1 cellular context compared by ENCODE assay signal in the genomic region with DNA sequence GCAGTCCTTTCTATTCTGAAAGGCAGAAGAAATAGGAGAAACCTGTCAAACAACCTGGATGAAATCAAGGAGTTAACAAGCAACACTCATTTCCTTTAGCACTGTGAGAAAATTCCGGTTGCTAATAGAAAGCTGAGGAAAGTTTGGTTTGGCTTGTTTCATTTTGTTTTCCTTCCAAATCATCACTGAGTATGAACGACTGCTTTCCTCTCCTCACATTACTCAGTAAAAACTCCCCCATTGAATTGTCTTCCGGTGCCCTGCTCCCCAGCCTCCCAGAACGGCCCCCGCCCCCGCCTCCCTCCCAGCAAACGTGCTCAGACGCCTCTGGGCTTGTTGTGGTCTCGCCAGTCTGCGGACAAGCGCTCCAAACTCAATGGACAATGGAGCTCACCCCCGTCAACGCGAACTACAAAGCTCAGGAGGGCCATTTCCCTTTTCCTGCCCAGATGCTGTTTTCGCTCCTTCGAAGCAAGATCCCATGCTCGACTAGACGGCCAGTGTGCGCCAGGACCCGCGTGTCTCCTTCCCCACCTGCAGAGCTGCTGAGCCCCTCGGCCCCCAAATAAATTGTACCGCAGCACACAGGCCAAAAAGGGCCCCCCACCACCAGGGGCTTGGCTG.
TF ChIP-seq lines count a peak whose summit lies in the region.

No MANE protein-coding gene starts in this region.

TF ChIP-seq in K562, 482 proteins besides CTCF, POLR2A, EP300 and RAD21 (continued from another document and continues in another):
- peak; percentile 71 for TF ChIP-seq MGA (IDR thresholded peaks at IDR 0.05)
- TF ChIP-seq GTF3C2 (IDR thresholded peaks at IDR 0.05; ENCODE audit: borderline replicate concordance, extremely low read depth, insufficient read length), result no peak
- 0 out of 2 replicates have a peak, but pooled peaks have one; percentile 38 for TF ChIP-seq OTX1 (CRISPR knock-in tag; IDR thresholded peaks at IDR 0.05)
- TF ChIP-seq NR2F6 (CRISPR knock-in tag; IDR thresholded peaks at IDR 0.05), result peak; percentile 82
- 0 out of 2 replicates have a peak, but pooled peaks have one; percentile 20 for TF ChIP-seq LCOR (CRISPR knock-in tag; IDR thresholded peaks at IDR 0.05)
- TF ChIP-seq SMARCE1 (IDR thresholded peaks at IDR 0.05), result 0 out of 2 replicates have a peak, but pooled peaks have one; percentile 19
- 0 out of 2 replicates have a peak, but pooled peaks have one; percentile 22 for TF ChIP-seq ZNF583 (CRISPR knock-in tag; IDR thresholded peaks at IDR 0.05)
- TF ChIP-seq SIN3A (IDR thresholded peaks at IDR 0.05; ENCODE audit: borderline replicate concordance in 2 of 2, control insufficient read depth in 1 of 2, low read depth in 2 of 2, low read length in 2 of 2), result peak; percentile 33 to 77; a peak in 1 of 4 replicates
- TF ChIP-seq, protein P1, sequence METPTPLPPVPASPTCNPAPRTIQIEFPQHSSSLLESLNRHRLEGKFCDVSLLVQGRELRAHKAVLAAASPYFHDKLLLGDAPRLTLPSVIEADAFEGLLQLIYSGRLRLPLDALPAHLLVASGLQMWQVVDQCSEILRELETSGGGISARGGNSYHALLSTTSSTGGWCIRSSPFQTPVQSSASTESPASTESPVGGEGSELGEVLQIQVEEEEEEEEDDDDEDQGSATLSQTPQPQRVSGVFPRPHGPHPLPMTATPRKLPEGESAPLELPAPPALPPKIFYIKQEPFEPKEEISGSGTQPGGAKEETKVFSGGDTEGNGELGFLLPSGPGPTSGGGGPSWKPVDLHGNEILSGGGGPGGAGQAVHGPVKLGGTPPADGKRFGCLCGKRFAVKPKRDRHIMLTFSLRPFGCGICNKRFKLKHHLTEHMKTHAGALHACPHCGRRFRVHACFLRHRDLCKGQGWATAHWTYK (CRISPR knock-in tag; IDR thresholded peaks at IDR 0.05), result no peak; the same call in 1 of the 2 replicates
- TF ChIP-seq NFIC (IDR thresholded peaks at IDR 0.05), result peak; percentile 18; the same call in 1 of the 2 replicates
- peak; percentile 46; the same call in 1 of the 2 replicates for TF ChIP-seq NKRF (IDR thresholded peaks at IDR 0.05; ENCODE audit: borderline replicate concordance)
- peak; percentile 60; the same call in 1 of the 2 replicates for TF ChIP-seq ZBTB7A (IDR thresholded peaks at IDR 0.05; ENCODE audit: borderline replicate concordance, control insufficient read depth, low read depth, low read length)
- TF ChIP-seq UBTF (IDR thresholded peaks at IDR 0.05; ENCODE audit: borderline replicate concordance in 1 of 2, low read depth in 2 of 2, low read length in 2 of 2), result 0 out of 4 replicates have a peak, but pooled peaks of 1 of the 2 experiments have one; percentile 39
- TF ChIP-seq NBN (IDR thresholded peaks at IDR 0.05; ENCODE audit: low read depth), result 0 out of 2 replicates have a peak, but pooled peaks have one; percentile 25
- peak; percentile 62; the same call in 1 of the 2 replicates for TF ChIP-seq ZBTB17 (CRISPR knock-in tag; IDR thresholded peaks at IDR 0.05)
- TF ChIP-seq ZNF584 (CRISPR knock-in tag; IDR thresholded peaks at IDR 0.05; ENCODE audit: low read depth), result 0 out of 2 replicates have a peak, but pooled peaks have one; percentile 27
- TF ChIP-seq SP2 (IDR thresholded peaks at IDR 0.05; ENCODE audit: extremely low read depth, low read depth, low read length, poor library complexity, severe bottlenecking), result no peak
- peak; percentile 82 for TF ChIP-seq TAF1 (IDR thresholded peaks at IDR 0.05; ENCODE audit: control insufficient read depth, extremely low read depth, insufficient read depth, low read length, severe bottlenecking)
- peak in 2 of 3 experiments; percentile 21 to 51 for TF ChIP-seq YY1 (IDR thresholded peaks at IDR 0.05; ENCODE audit: borderline replicate concordance in 1 of 3, control insufficient read depth in 1 of 3, extremely low read depth in 1 of 3, insufficient read depth in 3 of 3, insufficient read length in 1 of 3, insufficient replicate concordance in 2 of 3, low read depth in 1 of 3, low read length in 2 of 3)
- TF ChIP-seq, protein P2, sequence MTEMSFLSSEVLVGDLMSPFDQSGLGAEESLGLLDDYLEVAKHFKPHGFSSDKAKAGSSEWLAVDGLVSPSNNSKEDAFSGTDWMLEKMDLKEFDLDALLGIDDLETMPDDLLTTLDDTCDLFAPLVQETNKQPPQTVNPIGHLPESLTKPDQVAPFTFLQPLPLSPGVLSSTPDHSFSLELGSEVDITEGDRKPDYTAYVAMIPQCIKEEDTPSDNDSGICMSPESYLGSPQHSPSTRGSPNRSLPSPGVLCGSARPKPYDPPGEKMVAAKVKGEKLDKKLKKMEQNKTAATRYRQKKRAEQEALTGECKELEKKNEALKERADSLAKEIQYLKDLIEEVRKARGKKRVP (CRISPR knock-in tag; IDR thresholded peaks at IDR 0.05), result peak; percentile 29; the same call in 1 of the 2 replicates
- TF ChIP-seq SMARCA4 (IDR thresholded peaks at IDR 0.05), result peak; percentile 30; the same call in 1 of the 2 replicates
